In genomic region chr1:230753586-230754251, GRCh38 we compare ENCODE assay signal across 9 cellular contexts. TPM values are rescaled to one million over a fixed set of nuclear protein-coding genes. Genes with fewer than 3 reads are reported as not detected.
A peak's percentile ranks its signal among the peaks of the same experiment; 100 is the strongest.
DNase-seq lines count a peak whose midpoint lies in the region; ATAC-seq and TF ChIP-seq lines count a peak whose summit lies in the region.
"Had no signal": no experiment of that assay in that cellular context is flagged by ENCODE, and none has a peak within 500 bp of the region (broad histone marks: within the 10 kb centered on the region; RNA-seq: fewer than 3 reads in every experiment).

No MANE protein-coding gene starts in this region.

- peak overlapping the region; percentile 80 to 91 (median 85) for H3K27ac ChIP-seq in stomach

- no peaks in the 10 kb centered on the region for H3K27me3 ChIP-seq in stomach

- TF ChIP-seq POLR2A in stomach (IDR thresholded peaks at IDR 0.05) = no peak

- no peaks in the 10 kb centered on the region for H3K36me3 ChIP-seq in stomach

- 14 to 29% (median 19%) methylated on average over 22 to 24 of the region's 24 CpGs for WGBS in stomach, 5 donors

- peaks cover 50 to 62% (median 57%) of the 10 kb centered on the region in 4 donors for H3K4me1 ChIP-seq in stomach

- H3K27me3 Mint-ChIP-seq in brain = no peaks in the 10 kb centered on the region

- intact Hi-C loops in left colon (cut with DNase I, micrococcal nuclease) (loop anchor here in 1 of 2 donors (10.0 kb wide), 1 partner anchor 109 kb away; the partner anchor contains the start of gene COG2), stomach (cut with DNase I; ENCODE audit: low total_unique reads) (no loop called here)

- peak overlapping the region in 3 of 4 donors; percentile 15 to 19 (median 16) for H3K4me3 ChIP-seq in stomach

- peak overlapping the region; percentile 21 to 98 (median 95) for H3K27ac Mint-ChIP-seq in brain

- no peak for TF ChIP-seq EP300 in stomach (IDR thresholded peaks at IDR 0.05)

- H3K36me3 Mint-ChIP-seq in brain = no peaks in the 10 kb centered on the region

- ATAC-seq in left colon (peak; percentile 70), HG03280 (IDR thresholded peaks at IDR 0.05; ENCODE audit: unreplicated experiment) (no peak), GM18498 (IDR thresholded peaks at IDR 0.05; ENCODE audit: unreplicated experiment) (no peak)

- H3K4me1 Mint-ChIP-seq in brain = peaks cover 62% of the 10 kb centered on the region

- H3K4me3 Mint-ChIP-seq in brain = peak overlapping the region in 3 of 5 experiments; percentile 36 to 66 (median 60)

- no peaks in the 10 kb centered on the region for H3K9me3 ChIP-seq in stomach

- peaks cover 0 to 4% (median 0%) of the 10 kb centered on the region in 5 experiments for H3K9me3 Mint-ChIP-seq in brain

- DNase-seq in NCI-H82 (lab: John Stamatoyannopoulos, UW) (peak; percentile 78), NCI-H82 treated with DMSO at 0.1 percent for 48 hours (lab: John Stamatoyannopoulos, UW; ENCODE audit: unreplicated experiment) (no peak), NCI-H2196 (lab: John Stamatoyannopoulos, UW; ENCODE audit: unreplicated experiment) (peak; percentile 88), left colon (peak; percentile 78 to 83), stomach (peak; percentile 74)

- TF ChIP-seq CTCF in brain (conservative IDR thresholded peaks at IDR 0.05) (no peak), stomach (IDR thresholded peaks at IDR 0.05) (no peak)

RNA-seq across cellular contexts. Expression of gene CAPN9, which starts 6.5 kb away (rescaled TPM):
- polyA plus RNA-seq in brain (ENCODE audit: insufficient read depth, low read depth, low replicate concordance) (2.0 TPM), stomach (10 to 100 TPM in 2 of 3 donors, 1 to 10 TPM in 1; 2.6 to 48.3 (median 14.7) TPM)
- total RNA-seq in left colon (10 to 100 TPM; 46.3 to 53.6 TPM), stomach (10 to 100 TPM; 29.5 to 68.3 (median 53.8) TPM)
- total RNA-seq: T-helper 1 cell treated with Interleukin-12 subunit alpha and Interleukin-12 subunit beta and Interleukin-4 antibody, amounts not matched to agents 30 ng/mL and 1 ng/mL, for 36 hours had no signal

RNA-seq across cellular contexts. Expression of gene AGT, which starts 39.8 kb away (rescaled TPM):
- polyA plus RNA-seq in brain (ENCODE audit: insufficient read depth, low read depth, low replicate concordance) (162 TPM), stomach (1 to 10 TPM in 2 of 3 donors, under 1 TPM in 1; 0.65 to 8.1 (median 4.0) TPM)
- total RNA-seq in left colon (1 to 10 TPM; 1.2 to 2.1 TPM), stomach (1 to 10 TPM in 2 of 5 donors, under 1 TPM in 1, not detected in 2; 0.29 to 9.9 (median 3.7) TPM)
- total RNA-seq: T-helper 1 cell treated with Interleukin-12 subunit alpha and Interleukin-12 subunit beta and Interleukin-4 antibody, amounts not matched to agents 30 ng/mL and 1 ng/mL, for 36 hours had no signal
